Comparison of ENCODE assay signal across 1 cellular context in the genomic region with DNA sequence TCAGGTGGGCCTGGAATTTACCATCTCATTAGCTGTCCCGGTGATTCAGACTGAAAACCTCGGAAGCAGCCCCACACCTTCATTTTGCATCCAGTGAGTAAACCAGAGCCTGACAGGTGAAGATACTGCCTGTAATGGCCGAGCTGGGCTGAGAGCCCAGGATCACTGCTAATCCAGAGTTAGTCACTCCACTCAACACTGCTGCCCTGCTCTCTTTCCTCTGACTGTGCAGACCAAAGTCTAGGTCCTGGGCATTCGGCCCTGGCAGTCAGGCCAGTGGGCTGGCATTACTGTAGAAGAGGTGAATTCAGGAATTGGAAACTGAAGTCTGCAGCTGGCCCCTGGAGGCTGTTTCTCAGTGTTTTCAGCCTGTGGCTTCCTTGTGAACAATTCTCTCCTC.
TF ChIP-seq lines count a peak whose summit lies in the region.

No MANE protein-coding gene starts in this region.

TF ChIP-seq in HepG2, 621 proteins besides CTCF, POLR2A, EP300 and RAD21 (continued from another document):
- TF ChIP-seq TMF1 (CRISPR knock-in tag; IDR thresholded peaks at IDR 0.05; ENCODE audit: low read depth) (0 out of 2 replicates have a peak, but pooled peaks have one; percentile 28), IRF2 (CRISPR knock-in tag; IDR thresholded peaks at IDR 0.05) (no peak), ZMAT3 (CRISPR knock-in tag; conservative IDR thresholded peaks at IDR 0.05) (peak; percentile 46; the same call in 1 of the 2 replicates), HMG20A (CRISPR knock-in tag; IDR thresholded peaks at IDR 0.05; ENCODE audit: borderline replicate concordance) (0 out of 2 replicates have a peak, but pooled peaks have one; percentile 8), ZFY (CRISPR knock-in tag; IDR thresholded peaks at IDR 0.05) (peak; percentile 45), ISX (CRISPR knock-in tag; conservative IDR thresholded peaks at IDR 0.05) (no peak), ZNF441 (CRISPR knock-in tag; IDR thresholded peaks at IDR 0.05; ENCODE audit: borderline replicate concordance) (0 out of 2 replicates have a peak, but pooled peaks have one; percentile 17), ZNF556 (CRISPR knock-in tag; IDR thresholded peaks at IDR 0.05; ENCODE audit: borderline replicate concordance) (0 out of 2 replicates have a peak, but pooled peaks have one; percentile 6), KDM2A (CRISPR knock-in tag; IDR thresholded peaks at IDR 0.05; ENCODE audit: borderline replicate concordance, low read depth) (0 out of 2 replicates have a peak, but pooled peaks have one; percentile 25), FOSL2 (CRISPR knock-in tag; IDR thresholded peaks at IDR 0.05) (peak; percentile 26; the same call in 1 of the 2 replicates), EEA1 (CRISPR knock-in tag; IDR thresholded peaks at IDR 0.05; ENCODE audit: borderline replicate concordance) (0 out of 2 replicates have a peak, but pooled peaks have one; percentile 46), ZNF326 (CRISPR knock-in tag; IDR thresholded peaks at IDR 0.05; ENCODE audit: borderline replicate concordance) (no peak), HNRNPL (IDR thresholded peaks at IDR 0.05; ENCODE audit: low read depth, low read length) (0 out of 2 replicates have a peak, but pooled peaks have one; percentile 67), HNF4A (CRISPR knock-in tag; IDR thresholded peaks at IDR 0.05) (peak; percentile 38; the same call in 1 of the 2 replicates), ZNF382 (CRISPR knock-in tag; IDR thresholded peaks at IDR 0.05; ENCODE audit: borderline replicate concordance) (no peak), ZNF468 (CRISPR knock-in tag; IDR thresholded peaks at IDR 0.05) (no peak), ZNF34 (CRISPR knock-in tag; IDR thresholded peaks at IDR 0.05; ENCODE audit: borderline replicate concordance) (no peak)
- TF ChIP-seq, protein P1, sequence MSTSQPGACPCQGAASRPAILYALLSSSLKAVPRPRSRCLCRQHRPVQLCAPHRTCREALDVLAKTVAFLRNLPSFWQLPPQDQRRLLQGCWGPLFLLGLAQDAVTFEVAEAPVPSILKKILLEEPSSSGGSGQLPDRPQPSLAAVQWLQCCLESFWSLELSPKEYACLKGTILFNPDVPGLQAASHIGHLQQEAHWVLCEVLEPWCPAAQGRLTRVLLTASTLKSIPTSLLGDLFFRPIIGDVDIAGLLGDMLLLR (CRISPR knock-in tag; IDR thresholded peaks at IDR 0.05): 0 out of 2 replicates have a peak, but pooled peaks have one; percentile 7
- TF ChIP-seq, protein P2, sequence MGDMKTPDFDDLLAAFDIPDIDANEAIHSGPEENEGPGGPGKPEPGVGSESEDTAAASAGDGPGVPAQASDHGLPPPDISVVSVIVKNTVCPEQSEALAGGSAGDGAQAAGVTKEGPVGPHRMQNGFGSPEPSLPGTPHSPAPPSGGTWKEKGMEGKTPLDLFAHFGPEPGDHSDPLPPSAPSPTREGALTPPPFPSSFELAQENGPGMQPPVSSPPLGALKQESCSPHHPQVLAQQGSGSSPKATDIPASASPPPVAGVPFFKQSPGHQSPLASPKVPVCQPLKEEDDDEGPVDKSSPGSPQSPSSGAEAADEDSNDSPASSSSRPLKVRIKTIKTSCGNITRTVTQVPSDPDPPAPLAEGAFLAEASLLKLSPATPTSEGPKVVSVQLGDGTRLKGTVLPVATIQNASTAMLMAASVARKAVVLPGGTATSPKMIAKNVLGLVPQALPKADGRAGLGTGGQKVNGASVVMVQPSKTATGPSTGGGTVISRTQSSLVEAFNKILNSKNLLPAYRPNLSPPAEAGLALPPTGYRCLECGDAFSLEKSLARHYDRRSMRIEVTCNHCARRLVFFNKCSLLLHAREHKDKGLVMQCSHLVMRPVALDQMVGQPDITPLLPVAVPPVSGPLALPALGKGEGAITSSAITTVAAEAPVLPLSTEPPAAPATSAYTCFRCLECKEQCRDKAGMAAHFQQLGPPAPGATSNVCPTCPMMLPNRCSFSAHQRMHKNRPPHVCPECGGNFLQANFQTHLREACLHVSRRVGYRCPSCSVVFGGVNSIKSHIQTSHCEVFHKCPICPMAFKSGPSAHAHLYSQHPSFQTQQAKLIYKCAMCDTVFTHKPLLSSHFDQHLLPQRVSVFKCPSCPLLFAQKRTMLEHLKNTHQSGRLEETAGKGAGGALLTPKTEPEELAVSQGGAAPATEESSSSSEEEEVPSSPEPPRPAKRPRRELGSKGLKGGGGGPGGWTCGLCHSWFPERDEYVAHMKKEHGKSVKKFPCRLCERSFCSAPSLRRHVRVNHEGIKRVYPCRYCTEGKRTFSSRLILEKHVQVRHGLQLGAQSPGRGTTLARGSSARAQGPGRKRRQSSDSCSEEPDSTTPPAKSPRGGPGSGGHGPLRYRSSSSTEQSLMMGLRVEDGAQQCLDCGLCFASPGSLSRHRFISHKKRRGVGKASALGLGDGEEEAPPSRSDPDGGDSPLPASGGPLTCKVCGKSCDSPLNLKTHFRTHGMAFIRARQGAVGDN (CRISPR knock-in tag; IDR thresholded peaks at IDR 0.05): peak; percentile 62
- TF ChIP-seq, protein P3, sequence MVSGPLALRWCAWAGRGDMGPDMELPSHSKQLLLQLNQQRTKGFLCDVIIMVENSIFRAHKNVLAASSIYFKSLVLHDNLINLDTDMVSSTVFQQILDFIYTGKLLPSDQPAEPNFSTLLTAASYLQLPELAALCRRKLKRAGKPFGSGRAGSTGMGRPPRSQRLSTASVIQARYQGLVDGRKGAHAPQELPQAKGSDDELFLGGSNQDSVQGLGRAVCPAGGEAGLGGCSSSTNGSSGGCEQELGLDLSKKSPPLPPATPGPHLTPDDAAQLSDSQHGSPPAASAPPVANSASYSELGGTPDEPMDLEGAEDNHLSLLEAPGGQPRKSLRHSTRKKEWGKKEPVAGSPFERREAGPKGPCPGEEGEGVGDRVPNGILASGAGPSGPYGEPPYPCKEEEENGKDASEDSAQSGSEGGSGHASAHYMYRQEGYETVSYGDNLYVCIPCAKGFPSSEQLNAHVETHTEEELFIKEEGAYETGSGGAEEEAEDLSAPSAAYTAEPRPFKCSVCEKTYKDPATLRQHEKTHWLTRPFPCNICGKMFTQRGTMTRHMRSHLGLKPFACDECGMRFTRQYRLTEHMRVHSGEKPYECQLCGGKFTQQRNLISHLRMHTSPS (CRISPR knock-in tag; IDR thresholded peaks at IDR 0.05; ENCODE audit: low read depth): peak; percentile 74
- TF ChIP-seq, protein P4, sequence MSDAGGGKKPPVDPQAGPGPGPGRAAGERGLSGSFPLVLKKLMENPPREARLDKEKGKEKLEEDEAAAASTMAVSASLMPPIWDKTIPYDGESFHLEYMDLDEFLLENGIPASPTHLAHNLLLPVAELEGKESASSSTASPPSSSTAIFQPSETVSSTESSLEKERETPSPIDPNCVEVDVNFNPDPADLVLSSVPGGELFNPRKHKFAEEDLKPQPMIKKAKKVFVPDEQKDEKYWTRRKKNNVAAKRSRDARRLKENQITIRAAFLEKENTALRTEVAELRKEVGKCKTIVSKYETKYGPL (CRISPR knock-in tag; IDR thresholded peaks at IDR 0.05): no peak
